Comparison of ENCODE assay signal across 1 cellular context in the genomic region with DNA sequence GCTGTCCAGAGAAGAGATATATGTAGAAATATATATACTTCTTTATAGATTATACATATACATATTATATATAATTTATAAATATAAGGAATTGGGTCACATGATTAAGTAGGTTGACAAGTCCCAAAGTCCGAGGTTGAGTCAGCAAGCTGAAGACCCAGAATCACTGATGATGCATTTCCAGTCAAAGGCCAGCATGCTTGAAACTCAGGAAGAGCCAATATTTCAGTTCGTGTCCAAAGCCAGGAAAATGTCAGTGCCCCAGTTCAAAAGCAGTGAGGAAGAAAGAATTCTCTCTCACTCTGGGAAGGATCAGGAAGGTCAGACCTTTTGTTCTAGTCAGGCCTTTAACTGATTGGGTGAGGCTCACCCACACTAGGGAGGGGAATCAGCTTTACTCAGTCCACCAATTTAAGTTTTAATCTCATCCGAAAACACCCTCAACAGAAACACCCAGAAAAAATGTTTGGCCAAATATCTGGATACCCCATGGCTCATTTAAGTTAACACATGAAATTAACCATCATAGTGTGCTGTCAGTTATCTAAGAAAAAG.
TF ChIP-seq lines count a peak whose summit lies in the region.

No MANE protein-coding gene starts in this region.

TF ChIP-seq in K562, 482 proteins besides CTCF, POLR2A, EP300 and RAD21 (continued from another document):
- TF ChIP-seq, protein P1, sequence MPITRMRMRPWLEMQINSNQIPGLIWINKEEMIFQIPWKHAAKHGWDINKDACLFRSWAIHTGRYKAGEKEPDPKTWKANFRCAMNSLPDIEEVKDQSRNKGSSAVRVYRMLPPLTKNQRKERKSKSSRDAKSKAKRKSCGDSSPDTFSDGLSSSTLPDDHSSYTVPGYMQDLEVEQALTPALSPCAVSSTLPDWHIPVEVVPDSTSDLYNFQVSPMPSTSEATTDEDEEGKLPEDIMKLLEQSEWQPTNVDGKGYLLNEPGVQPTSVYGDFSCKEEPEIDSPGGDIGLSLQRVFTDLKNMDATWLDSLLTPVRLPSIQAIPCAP (CRISPR knock-in tag; IDR thresholded peaks at IDR 0.05; ENCODE audit: borderline replicate concordance): no peak
- TF ChIP-seq, protein P2, sequence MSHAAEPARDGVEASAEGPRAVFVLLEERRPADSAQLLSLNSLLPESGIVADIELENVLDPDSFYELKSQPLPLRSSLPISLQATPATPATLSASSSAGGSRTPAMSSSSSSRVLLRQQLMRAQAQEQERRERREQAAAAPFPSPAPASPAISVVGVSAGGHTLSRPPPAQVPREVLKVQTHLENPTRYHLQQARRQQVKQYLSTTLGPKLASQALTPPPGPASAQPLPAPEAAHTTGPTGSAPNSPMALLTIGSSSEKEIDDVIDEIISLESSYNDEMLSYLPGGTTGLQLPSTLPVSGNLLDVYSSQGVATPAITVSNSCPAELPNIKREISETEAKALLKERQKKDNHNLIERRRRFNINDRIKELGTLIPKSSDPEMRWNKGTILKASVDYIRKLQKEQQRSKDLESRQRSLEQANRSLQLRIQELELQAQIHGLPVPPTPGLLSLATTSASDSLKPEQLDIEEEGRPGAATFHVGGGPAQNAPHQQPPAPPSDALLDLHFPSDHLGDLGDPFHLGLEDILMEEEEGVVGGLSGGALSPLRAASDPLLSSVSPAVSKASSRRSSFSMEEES (CRISPR knock-in tag; IDR thresholded peaks at IDR 0.05): peak; percentile 29; the same call in 1 of the 2 replicates
- TF ChIP-seq ZNF134 (CRISPR knock-in tag; conservative IDR thresholded peaks at IDR 0.05): peak; percentile 85
